ENCODE assay signal across 8 cellular contexts in the genomic region with DNA sequence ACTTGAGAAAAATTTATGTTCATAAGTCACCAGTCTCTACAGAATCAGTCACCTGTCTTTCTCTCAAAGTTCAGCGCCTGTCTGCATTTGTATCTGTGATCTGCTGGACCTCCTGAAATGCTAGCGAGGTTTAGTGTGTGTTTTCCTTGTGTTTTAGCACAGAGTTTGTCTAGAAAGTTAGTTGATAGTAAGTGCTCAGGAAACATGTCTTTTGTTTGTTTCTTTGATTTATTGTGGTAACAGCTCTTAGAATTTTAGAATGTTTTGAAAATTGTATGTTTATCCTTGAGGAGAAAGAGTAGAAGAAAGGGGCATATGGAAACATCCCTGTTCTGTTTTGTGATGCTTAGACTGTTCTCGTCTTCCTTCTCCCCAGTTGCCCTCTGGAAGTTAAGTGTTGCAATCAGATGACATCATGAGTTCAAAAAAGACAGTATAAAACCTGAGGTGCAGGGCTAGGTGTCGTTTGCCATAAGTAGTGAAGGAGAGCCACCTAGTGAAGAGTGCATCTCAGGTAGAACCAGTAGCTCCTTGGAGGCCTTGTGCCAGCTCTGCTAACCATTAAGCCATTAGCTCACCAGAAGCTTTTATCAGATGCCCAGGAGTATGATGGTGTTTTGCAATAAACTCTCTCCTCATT. TPM values are rescaled to one million over a fixed set of nuclear protein-coding genes. Genes with fewer than 3 reads are reported as not detected.
A peak's percentile ranks its signal among the peaks of the same experiment; 100 is the strongest.
DNase-seq lines count a peak whose midpoint lies in the region; ATAC-seq, FAIRE-seq and TF ChIP-seq lines count a peak whose summit lies in the region.

No MANE protein-coding gene starts in this region.

- DNase-seq in DMS79 treated with DMSO at 0.1 percent for 48 hours (lab: John Stamatoyannopoulos, UW) (peak; percentile 61), HuH-7 (ENCODE audit: low spot score) (peak; percentile 24), left kidney (ENCODE audit: low read depth, low spot score) (peak; percentile 67), D721Med (ENCODE audit: insufficient read length, low spot score) (no peak), iPS-NIHi11 (ENCODE audit: low spot score) (no peak)
- DNase-seq in activated CD8-positive, alpha-beta T cell treated with anti-CD3 and anti-CD28 coated beads for 36 hours = peak; percentile 13

- H3K27me3 Mint-ChIP-seq in activated CD8-positive, alpha-beta T cell treated with anti-CD3 and anti-CD28 coated beads for 36 hours = no peaks in the 10 kb centered on the region

- no peak for ATAC-seq in activated CD8-positive, alpha-beta T cell treated with anti-CD3 and anti-CD28 coated beads for 36 hours
- ATAC-seq in HG03045 (IDR thresholded peaks at IDR 0.05; ENCODE audit: unreplicated experiment) (no peak), HG02852 (IDR thresholded peaks at IDR 0.05; ENCODE audit: unreplicated experiment) (no peak)

- CTCF ChIA-PET in activated CD8-positive, alpha-beta T cell treated with anti-CD3 and anti-CD28 coated beads for 36 hours (lab: Charles Lee) = interaction anchor here (0.6 to 1.3 kb wide), 6 partner anchors 14 to 255 kb away, joined by 3 to 9 read pairs (median 3); no protein-coding TSS in a partner anchor

- H3K36me3 Mint-ChIP-seq in activated CD8-positive, alpha-beta T cell treated with anti-CD3 and anti-CD28 coated beads for 36 hours (ENCODE audit: low read depth) = no peaks in the 10 kb centered on the region

- no peak overlapping the region for H3K4me3 Mint-ChIP-seq in activated CD8-positive, alpha-beta T cell treated with anti-CD3 and anti-CD28 coated beads for 36 hours

- intact Hi-C loops in activated CD8-positive, alpha-beta T cell treated with anti-CD3 and anti-CD28 coated beads for 36 hours (cut with micrococcal nuclease) = loop anchor here (10.0 kb wide), 1 partner anchor 251 kb away; no protein-coding TSS in a partner anchor

- peaks cover 16% of the 10 kb centered on the region for H3K4me1 Mint-ChIP-seq in activated CD8-positive, alpha-beta T cell treated with anti-CD3 and anti-CD28 coated beads for 36 hours (ENCODE audit: low read depth)

- POLR2A ChIA-PET in activated CD8-positive, alpha-beta T cell treated with anti-CD3 and anti-CD28 coated beads for 36 hours (lab: Charles Lee) = no interaction called here

- no peak for TF ChIP-seq CTCF in activated CD8-positive, alpha-beta T cell treated with anti-CD3 and anti-CD28 coated beads for 36 hours (IDR thresholded peaks at IDR 0.05)
- TF ChIP-seq CTCF in D721Med (IDR thresholded peaks at IDR 0.05; ENCODE audit: insufficient read depth, missing control alignments) = no peak

- no peak overlapping the region for H3K27ac Mint-ChIP-seq in activated CD8-positive, alpha-beta T cell treated with anti-CD3 and anti-CD28 coated beads for 36 hours

- H3K9me3 Mint-ChIP-seq in activated CD8-positive, alpha-beta T cell treated with anti-CD3 and anti-CD28 coated beads for 36 hours = no peaks in the 10 kb centered on the region

- FAIRE-seq in D721Med (lab: Jason Lieb, UNC) = no peak

RNA-seq across cellular contexts. Expression of gene FBXW8, which starts 44.8 kb away (rescaled TPM):
- 1 to 10 TPM; 7.0 to 8.5 TPM for total RNA-seq in activated CD8-positive, alpha-beta T cell treated with anti-CD3 and anti-CD28 coated beads for 36 hours

Comparison
In these comparisons a context has a peak if more than half of its experiments do, and no peak if none do; other contexts are left out.
1. DNase-seq: peak in DMS79 treated with DMSO at 0.1 percent for 48 hours (single experiment), HuH-7 (single experiment), activated CD8-positive, alpha-beta T cell treated with anti-CD3 and anti-CD28 coated beads for 36 hours (single experiment) and left kidney (single experiment); none in D721Med (single experiment) and iPS-NIHi11 (single experiment).